In genomic region chr3:134456121-134456520, GRCh38 we compare ENCODE assay signal across 19 cellular contexts.
"Had no signal": no experiment of that assay in that cellular context is flagged by ENCODE, and none has a peak within 500 bp of the region (broad histone marks: within the 10 kb centered on the region; RNA-seq: fewer than 3 reads in every experiment).

No MANE protein-coding gene starts in this region.

- DNase-seq: Karpas-422, KG1, MM.1S, NCI-H1092 treated with DMSO at 0.1 percent for 48 hours, NCI-H1436, NCI-H187, NCI-H2029, NCI-H2081 treated with DMSO at 0.1 percent for 48 hours, NCI-H2171, NCI-H226, NCI-H446, NCI-H510A, NCI-H524 treated with DMSO at 0.1 percent for 48 hours, NCI-H69, NCI-H774, SHP77 treated with DMSO at 0.1 percent for 48 hours, SJCRH30 had no signal

- H3K9me3 ChIP-seq: SJCRH30 had no signal

- H3K36me3 ChIP-seq: SJCRH30 had no signal

- ATAC-seq: Right ventricle myocardium inferior, SK-N-SH treated with all-trans-retinoic acid at 6 μM for 48 hours had no signal

- H3K27me3 ChIP-seq: SJCRH30 had no signal

- H3K4me1 ChIP-seq: SJCRH30 had no signal

- H3K27ac ChIP-seq: SJCRH30 had no signal

- H3K4me3 ChIP-seq: SJCRH30 had no signal
